17 cellular contexts compared by ENCODE assay signal in genomic region chr14:22390195-22390594, GRCh38.
DNase-seq lines count a peak whose midpoint lies in the region; ATAC-seq, FAIRE-seq and TF ChIP-seq lines count a peak whose summit lies in the region.
"Had no signal": no experiment of that assay in that cellular context is flagged by ENCODE, and none has a peak within 500 bp of the region (broad histone marks: within the 10 kb centered on the region; RNA-seq: fewer than 3 reads in every experiment).

No MANE protein-coding gene starts in this region.

- in situ Hi-C loops in GM13976 (cut with MboI; ENCODE audit: low sequenced_read_pairs, unreplicated experiment), result loop anchor here (5.0 kb wide), 2 partner anchors 82 to 177 kb away; no protein-coding TSS in a partner anchor

- no peaks in the 10 kb centered on the region for H3K4me1 Mint-ChIP-seq in activated CD4-positive, alpha-beta T cell treated with anti-CD3 and anti-CD28 coated beads, Interleukin-2, amount 10 ng/mL, durations not matched to agents 24 days and 14 days
- no peaks in the 10 kb centered on the region for H3K4me1 Mint-ChIP-seq in activated CD4-positive, alpha-beta T cell treated with anti-CD3 and anti-CD28 coated beads, Interleukin-2, amount 10 ng/mL, durations not matched to agents 7 days and 5 days

- no peak overlapping the region for H3K4me3 Mint-ChIP-seq in activated CD4-positive, alpha-beta T cell treated with anti-CD3 and anti-CD28 coated beads, Interleukin-2, amount 10 ng/mL, durations not matched to agents 24 days and 14 days
- H3K4me3 Mint-ChIP-seq in activated CD4-positive, alpha-beta T cell treated with anti-CD3 and anti-CD28 coated beads, Interleukin-2, amount 10 ng/mL, durations not matched to agents 7 days and 5 days, result no peak overlapping the region

- H3K27ac ChIP-seq in OCI-LY3 (ENCODE audit: low read length) (peak overlapping the region; percentile 60; the same call in 1 of the 2 replicates), endothelial cell of umbilical vein (ENCODE audit: insufficient read depth, low read depth, low read length) (no peak overlapping the region), osteoblast (ENCODE audit: low read depth, low read length) (no peak overlapping the region)

- no peaks in the 10 kb centered on the region for H3K9me1 ChIP-seq in endothelial cell of umbilical vein (replicated peaks; ENCODE audit: control insufficient read depth, extremely low read depth, insufficient read depth, low read length)

- TF ChIP-seq CTCF in OCI-LY3 (IDR thresholded peaks at IDR 0.05; ENCODE audit: low read depth, low read length), result no peak
- TF ChIP-seq CTCF in endothelial cell of umbilical vein (IDR thresholded peaks at IDR 0.05; ENCODE audit: extremely low read depth in 1 of 2, insufficient read depth in 1 of 2, low read depth in 1 of 2, low read length in 2 of 2), result no peak
- no peak for TF ChIP-seq CTCF in osteoblast (IDR thresholded peaks at IDR 0.05; ENCODE audit: extremely low read depth, low read depth, low read length)
- no peak for TF ChIP-seq CTCF in GM13976 (IDR thresholded peaks at IDR 0.05; ENCODE audit: borderline replicate concordance, control extremely low read depth, extremely low read depth, insufficient read depth, missing control alignments)

- H3K4me2 ChIP-seq in OCI-LY3 (ENCODE audit: low read length) (peak overlapping the region; percentile 77), endothelial cell of umbilical vein (ENCODE audit: insufficient read depth, low read length) (no peak overlapping the region), osteoblast (ENCODE audit: insufficient read depth, low read length) (no peak overlapping the region)

- intact Hi-C loops in activated CD4-positive, alpha-beta T cell treated with anti-CD3 and anti-CD28 coated beads, Interleukin-2, amount 10 ng/mL, durations not matched to agents 24 days and 14 days (cut with micrococcal nuclease), result no loop called here
- intact Hi-C loops in endothelial cell of umbilical vein (cut with micrococcal nuclease), result no loop called here
- intact Hi-C loops in Right ventricle myocardium superior (cut with DNase I), result loop anchor here (5.0 to 10.0 kb wide), 3 partner anchors 167 to 455 kb away; no protein-coding TSS in a partner anchor

- no peak overlapping the region for H2AFZ ChIP-seq in OCI-LY3 (ENCODE audit: low read depth, low read length)
- H2AFZ ChIP-seq in endothelial cell of umbilical vein (ENCODE audit: low read depth, low read length), result no peak overlapping the region
- no peak overlapping the region for H2AFZ ChIP-seq in osteoblast (ENCODE audit: low read length)

- H3K4me1 ChIP-seq in OCI-LY3 (ENCODE audit: low read length) (peaks cover 38% of the 10 kb centered on the region), endothelial cell of umbilical vein (ENCODE audit: control insufficient read depth, extremely low read depth, insufficient read depth, low read length) (peaks cover 6% of the 10 kb centered on the region), osteoblast (ENCODE audit: insufficient read depth, low read length) (peaks cover 15% of the 10 kb centered on the region)

- no peak overlapping the region for H3K9ac ChIP-seq in OCI-LY3 (ENCODE audit: low read length)
- H3K9ac ChIP-seq in endothelial cell of umbilical vein (replicated peaks; ENCODE audit: extremely low read depth, insufficient read depth, low read length), result no peak overlapping the region

- no TSS peak for BruUV-seq in endothelial cell of umbilical vein (replicated peaks; lab: Mats Ljungman, UMichigan)

- no peak for ATAC-seq in Right ventricle myocardium superior (ENCODE audit: poor library complexity)
- ATAC-seq: K562 had no signal

- peak; percentile 40 for FAIRE-seq in endothelial cell of umbilical vein (lab: Jason Lieb, UNC)
- FAIRE-seq: H1, K562 had no signal

- CTCF ChIA-PET in activated CD4-positive, alpha-beta T cell treated with anti-CD3 and anti-CD28 coated beads, Interleukin-2, amount 10 ng/mL, durations not matched to agents 7 days and 5 days (lab: Charles Lee), result no interaction called here
- CTCF ChIA-PET in endothelial cell of umbilical vein (lab: Charles Lee), result interaction anchor here (0.7 to 5.1 kb wide), 22 partner anchors 9 to 596 kb away, joined by 3 to 82 read pairs (median 5); no protein-coding TSS in a partner anchor

- no peaks in the 10 kb centered on the region for H3K9me3 Mint-ChIP-seq in activated CD4-positive, alpha-beta T cell treated with anti-CD3 and anti-CD28 coated beads, Interleukin-2, amount 10 ng/mL, durations not matched to agents 24 days and 14 days
- H3K9me3 Mint-ChIP-seq in activated CD4-positive, alpha-beta T cell treated with anti-CD3 and anti-CD28 coated beads, Interleukin-2, amount 10 ng/mL, durations not matched to agents 7 days and 5 days, result no peaks in the 10 kb centered on the region

- H3K9me3 ChIP-seq in OCI-LY3 (ENCODE audit: insufficient read depth, low read length) (no peaks in the 10 kb centered on the region), endothelial cell of umbilical vein (replicated peaks; ENCODE audit: control insufficient read depth, insufficient read depth, low read length) (no peaks in the 10 kb centered on the region), osteoblast (ENCODE audit: low read depth, low read length) (no peaks in the 10 kb centered on the region)

- POLR2A ChIA-PET in activated CD4-positive, alpha-beta T cell treated with anti-CD3 and anti-CD28 coated beads, Interleukin-2, amount 10 ng/mL, durations not matched to agents 7 days and 5 days (lab: Charles Lee), result no interaction called here
- POLR2A ChIA-PET in endothelial cell of umbilical vein (lab: Charles Lee), result no interaction called here

- H3K36me3 ChIP-seq in OCI-LY3 (replicated peaks; ENCODE audit: low read depth, low read length) (no peaks in the 10 kb centered on the region), endothelial cell of umbilical vein (ENCODE audit: control insufficient read depth in 2 of 2, extremely low read depth in 1 of 2, insufficient read depth in 2 of 2, low read length in 2 of 2) (no peaks in the 10 kb centered on the region), osteoblast (ENCODE audit: insufficient read depth, low read length) (no peaks in the 10 kb centered on the region)

- H3K27me3 ChIP-seq in OCI-LY3 (ENCODE audit: low read depth, low read length), result 0 out of 2 replicates have a peak, but pooled peaks cover 3% of the 10 kb centered on the region
- peaks cover 9% of the 10 kb centered on the region in 2 experiments for H3K27me3 ChIP-seq in endothelial cell of umbilical vein (ENCODE audit: control insufficient read depth in 2 of 2, insufficient read depth in 2 of 2, low read length in 2 of 2)
- H3K27me3 ChIP-seq in osteoblast (ENCODE audit: insufficient read depth, low read length), result peaks cover 64% of the 10 kb centered on the region

- no peak for TF ChIP-seq POLR2A in endothelial cell of umbilical vein (IDR thresholded peaks at IDR 0.05; ENCODE audit: low read depth, low read length)

- H3K27ac Mint-ChIP-seq in activated CD4-positive, alpha-beta T cell treated with anti-CD3 and anti-CD28 coated beads, Interleukin-2, amount 10 ng/mL, durations not matched to agents 24 days and 14 days, result peak overlapping the region; percentile 56
- H3K27ac Mint-ChIP-seq in activated CD4-positive, alpha-beta T cell treated with anti-CD3 and anti-CD28 coated beads, Interleukin-2, amount 10 ng/mL, durations not matched to agents 7 days and 5 days, result no peak overlapping the region

- dilution Hi-C loops in endothelial cell of umbilical vein (cut with MboI; ENCODE audit: extremely low pct_ligation_motif_present, low sequenced_read_pairs), result no loop called here

- H4K20me1 ChIP-seq in OCI-LY3 (ENCODE audit: insufficient read depth, low read length), result no peaks in the 10 kb centered on the region
- H4K20me1 ChIP-seq in endothelial cell of umbilical vein (replicated peaks; ENCODE audit: control insufficient read depth, extremely low read depth, insufficient read depth, low read length), result no peaks in the 10 kb centered on the region
- H4K20me1 ChIP-seq in osteoblast (ENCODE audit: insufficient read depth, low read length), result no peaks in the 10 kb centered on the region

- no peak for DNase-seq in activated CD4-positive, alpha-beta T cell treated with anti-CD3 and anti-CD28 coated beads, Interleukin-2, amount 10 ng/mL, durations not matched to agents 24 days and 14 days
- no peak for DNase-seq in activated CD4-positive, alpha-beta T cell treated with anti-CD3 and anti-CD28 coated beads, Interleukin-2, amount 10 ng/mL, durations not matched to agents 7 days and 5 days
- DNase-seq in endothelial cell of umbilical vein (ENCODE audit: low read depth, low spot score) (no peak), osteoblast (ENCODE audit: insufficient read length, low spot score, missing footprints) (peak; percentile 26), Right ventricle myocardium superior (no peak), GOT3 (lab: John Stamatoyannopoulos, UW) (no peak), GM13976 (ENCODE audit: low spot score) (no peak)
- DNase-seq: 8988T, C1 segment of cervical spinal cord, NCI-H187 treated with DMSO at 0.1 percent for 48 hours, NCI-H2171, NCI-H446 treated with DMSO at 0.1 percent for 48 hours, NCI-H748 treated with DMSO at 0.1 percent for 48 hours, RPMI8226 had no signal

- H3K79me2 ChIP-seq in OCI-LY3 (ENCODE audit: low read length) (no peaks in the 10 kb centered on the region), endothelial cell of umbilical vein (ENCODE audit: control insufficient read depth, insufficient read depth, low read length) (no peaks in the 10 kb centered on the region), osteoblast (ENCODE audit: insufficient read depth, low read length) (no peaks in the 10 kb centered on the region)

- no peaks in the 10 kb centered on the region for H3K27me3 Mint-ChIP-seq in activated CD4-positive, alpha-beta T cell treated with anti-CD3 and anti-CD28 coated beads, Interleukin-2, amount 10 ng/mL, durations not matched to agents 24 days and 14 days
- no peaks in the 10 kb centered on the region for H3K27me3 Mint-ChIP-seq in activated CD4-positive, alpha-beta T cell treated with anti-CD3 and anti-CD28 coated beads, Interleukin-2, amount 10 ng/mL, durations not matched to agents 7 days and 5 days

- no peaks in the 10 kb centered on the region for H3K36me3 Mint-ChIP-seq in activated CD4-positive, alpha-beta T cell treated with anti-CD3 and anti-CD28 coated beads, Interleukin-2, amount 10 ng/mL, durations not matched to agents 24 days and 14 days (ENCODE audit: low read depth)
- H3K36me3 Mint-ChIP-seq in activated CD4-positive, alpha-beta T cell treated with anti-CD3 and anti-CD28 coated beads, Interleukin-2, amount 10 ng/mL, durations not matched to agents 7 days and 5 days (ENCODE audit: low read depth), result no peaks in the 10 kb centered on the region

- H3K4me3 ChIP-seq in OCI-LY3 (ENCODE audit: low read length) (peak overlapping the region; percentile 41; the same call in 1 of the 2 replicates), endothelial cell of umbilical vein (replicated peaks in 1 of 3; ENCODE audit: insufficient read depth in 1 of 3, low read depth in 1 of 3, low read length in 3 of 3) (no peak overlapping the region), osteoblast (ENCODE audit: insufficient read depth, low read length) (no peak overlapping the region)
- H3K4me3 ChIP-seq: K562 had no signal

TF ChIP-seq in endothelial cell of umbilical vein, 7 proteins besides CTCF, POLR2A, EP300 and RAD21 (continues in another document):
- TF ChIP-seq JUN (IDR thresholded peaks at IDR 0.05; ENCODE audit: borderline replicate concordance, insufficient read depth, insufficient read length, low read depth) (no peak), MYC (IDR thresholded peaks at IDR 0.05; ENCODE audit: low read depth, low read length) (no peak)
